In genomic region chr9:124263800-124264426, GRCh38 we compare ENCODE assay signal across 13 cellular contexts. TPM values are rescaled to one million over a fixed set of nuclear protein-coding genes. Genes with fewer than 3 reads are reported as not detected.
DNase-seq lines count a peak whose midpoint lies in the region; ATAC-seq, FAIRE-seq and TF ChIP-seq lines count a peak whose summit lies in the region.
"Had no signal": no experiment of that assay in that cellular context is flagged by ENCODE, and none has a peak within 500 bp of the region (broad histone marks: within the 10 kb centered on the region; RNA-seq: fewer than 3 reads in every experiment).

No MANE protein-coding gene starts in this region.

- H3K27ac ChIP-seq in A549 (peak overlapping the region in 1 of 2 experiments; percentile 100; a peak in 3 of 6 replicates), GM23248 (0 out of 2 replicates have a peak overlapping the region, but pooled peaks have one; percentile 25)
- H3K27ac ChIP-seq: adrenal gland had no signal

- peaks cover 65% of the 10 kb centered on the region for H3K4me1 Mint-ChIP-seq in nephron

- H4K20me1 ChIP-seq in GM23248 (ENCODE audit: insufficient read depth): no peaks in the 10 kb centered on the region

- no peaks in the 10 kb centered on the region for H3K9me2 ChIP-seq in GM23248 (ENCODE audit: insufficient read depth)

- POLR2A ChIA-PET in A549 (lab: Yijun Ruan, JAX): no interaction called here

- H3K79me2 ChIP-seq in GM23248 (ENCODE audit: insufficient read depth): peaks cover 94% of the 10 kb centered on the region

- H3K4me3 ChIP-seq in A549: no peak overlapping the region
- H3K4me3 ChIP-seq in GM23248: no peak overlapping the region
- H3K4me3 ChIP-seq: adrenal gland had no signal

- peaks cover 76% of the 10 kb centered on the region for H3K4me1 ChIP-seq in A549
- peaks cover 81% of the 10 kb centered on the region for H3K4me1 ChIP-seq in GM23248 (ENCODE audit: insufficient read depth)

- no peak for TF ChIP-seq EP300 in A549 (IDR thresholded peaks at IDR 0.05)

- H3K4me3 Mint-ChIP-seq in nephron: no peak overlapping the region
- H3K4me3 Mint-ChIP-seq: activated CD8-positive, alpha-beta T cell treated with anti-CD3 and anti-CD28 coated beads for 36 hours had no signal

- H3K9me3 Mint-ChIP-seq in nephron: no peaks in the 10 kb centered on the region
- H3K9me3 Mint-ChIP-seq: activated CD8-positive, alpha-beta T cell treated with anti-CD3 and anti-CD28 coated beads for 36 hours had no signal

- H2AFZ ChIP-seq in GM23248: no peak overlapping the region

- H3F3A ChIP-seq in GM23248 (ENCODE audit: insufficient read depth): peaks cover 68% of the 10 kb centered on the region

- 0 out of 2 replicates have a peak overlapping the region, but pooled peaks have one; percentile 19 for H3K9ac ChIP-seq in GM23248

- no peaks in the 10 kb centered on the region for H3K27me3 Mint-ChIP-seq in nephron (ENCODE audit: low read depth)

- ATAC-seq in A549 (no peak), GM18870 (IDR thresholded peaks at IDR 0.05; ENCODE audit: unreplicated experiment) (no peak), HG02763 (IDR thresholded peaks at IDR 0.05; ENCODE audit: unreplicated experiment) (no peak)
- ATAC-seq: activated CD8-positive, alpha-beta T cell treated with anti-CD3 and anti-CD28 coated beads for 36 hours had no signal

- H3K36me3 ChIP-seq in GM23248 (ENCODE audit: low read depth): no peaks in the 10 kb centered on the region
- H3K36me3 ChIP-seq: adrenal gland had no signal

- peak overlapping the region in 2 of 3 experiments; percentile 22 for H3K27ac Mint-ChIP-seq in nephron
- H3K27ac Mint-ChIP-seq: activated CD8-positive, alpha-beta T cell treated with anti-CD3 and anti-CD28 coated beads for 36 hours had no signal

- no peak for TF ChIP-seq POLR2A in A549 (IDR thresholded peaks at IDR 0.05; ENCODE audit: low read length)

- H3K27me3 ChIP-seq in GM23248 (replicated peaks; ENCODE audit: insufficient read depth): no peaks in the 10 kb centered on the region
- H3K27me3 ChIP-seq: adrenal gland had no signal

- TF ChIP-seq CTCF in A549 (IDR thresholded peaks at IDR 0.05) (no peak), nephron (IDR thresholded peaks at IDR 0.05; ENCODE audit: unreplicated experiment in 3 of 3) (no peak)

- H3K36me3 Mint-ChIP-seq in nephron (ENCODE audit: low read depth): no peaks in the 10 kb centered on the region

- in situ Hi-C loops in GM23248 (cut with MboI): no loop called here

- WGBS in A549 (ENCODE audit: missing lambda C conversion rate): 77% methylated on average over 18 of the region's 22 CpGs
- 53 to 57% methylated on average over 22 of the region's 22 CpGs for WGBS in GM23248 (ENCODE audit: low coverage in 1 of 2, low lambda C conversion rate in 2 of 2, missing lambda C conversion rate in 2 of 2), 2 experiments

- CTCF ChIA-PET in A549 (lab: Yijun Ruan, JAX): interaction anchor here (2.0 kb wide), 1 partner anchor 55 kb away, joined by 4 read pairs; no protein-coding TSS in a partner anchor

- H3K4me2 ChIP-seq in A549 (peak overlapping the region; percentile 6; the same call in 1 of the 3 replicates), GM23248 (ENCODE audit: unreplicated experiment) (peak overlapping the region; percentile 12)

- H3K9me3 ChIP-seq in A549 (no peaks in the 10 kb centered on the region), GM23248 (ENCODE audit: low read depth) (no peaks in the 10 kb centered on the region)
- H3K9me3 ChIP-seq: adrenal gland had no signal

- no peak for FAIRE-seq in A549 (lab: Jason Lieb, UNC)

- no peak for TF ChIP-seq RAD21 in A549 (conservative IDR thresholded peaks at IDR 0.05 in 1 of 2, IDR thresholded peaks at IDR 0.05 in 1 of 2)

- DNase-seq in A549 (ENCODE audit: low read depth in 1 of 2, low spot score in 1 of 2): no peak
- DNase-seq in GM23248: no peak
- DNase-seq in dermis blood vessel endothelial cell: peak; percentile 29
- no peak for DNase-seq in SKM-1 (lab: John Stamatoyannopoulos, UW; ENCODE audit: unreplicated experiment)
- no peak for DNase-seq in cerebellar cortex (ENCODE audit: low spot score)
- DNase-seq: activated CD8-positive, alpha-beta T cell treated with anti-CD3 and anti-CD28 coated beads for 36 hours; adrenal gland; AML-193; NCI-H446 treated with DMSO at 0.1 percent for 48 hours; stimulated activated CD4-positive, alpha-beta T cell treated with anti-CD3 and anti-CD28 coated beads, Interleukin-4, amount 100 ng/mL, for 1 hour had no signal

TF ChIP-seq in A549, 52 proteins besides CTCF, POLR2A, EP300 and RAD21:
- TF ChIP-seq ZC3H11A (IDR thresholded peaks at IDR 0.05): no peak
- TF ChIP-seq HEYL (CRISPR knock-in tag; IDR thresholded peaks at IDR 0.05): no peak
- TF ChIP-seq SREBF2 (IDR thresholded peaks at IDR 0.05): no peak
- no peak for TF ChIP-seq PHF8 (IDR thresholded peaks at IDR 0.05; ENCODE audit: borderline replicate concordance, low read depth)
- TF ChIP-seq, protein P1, sequence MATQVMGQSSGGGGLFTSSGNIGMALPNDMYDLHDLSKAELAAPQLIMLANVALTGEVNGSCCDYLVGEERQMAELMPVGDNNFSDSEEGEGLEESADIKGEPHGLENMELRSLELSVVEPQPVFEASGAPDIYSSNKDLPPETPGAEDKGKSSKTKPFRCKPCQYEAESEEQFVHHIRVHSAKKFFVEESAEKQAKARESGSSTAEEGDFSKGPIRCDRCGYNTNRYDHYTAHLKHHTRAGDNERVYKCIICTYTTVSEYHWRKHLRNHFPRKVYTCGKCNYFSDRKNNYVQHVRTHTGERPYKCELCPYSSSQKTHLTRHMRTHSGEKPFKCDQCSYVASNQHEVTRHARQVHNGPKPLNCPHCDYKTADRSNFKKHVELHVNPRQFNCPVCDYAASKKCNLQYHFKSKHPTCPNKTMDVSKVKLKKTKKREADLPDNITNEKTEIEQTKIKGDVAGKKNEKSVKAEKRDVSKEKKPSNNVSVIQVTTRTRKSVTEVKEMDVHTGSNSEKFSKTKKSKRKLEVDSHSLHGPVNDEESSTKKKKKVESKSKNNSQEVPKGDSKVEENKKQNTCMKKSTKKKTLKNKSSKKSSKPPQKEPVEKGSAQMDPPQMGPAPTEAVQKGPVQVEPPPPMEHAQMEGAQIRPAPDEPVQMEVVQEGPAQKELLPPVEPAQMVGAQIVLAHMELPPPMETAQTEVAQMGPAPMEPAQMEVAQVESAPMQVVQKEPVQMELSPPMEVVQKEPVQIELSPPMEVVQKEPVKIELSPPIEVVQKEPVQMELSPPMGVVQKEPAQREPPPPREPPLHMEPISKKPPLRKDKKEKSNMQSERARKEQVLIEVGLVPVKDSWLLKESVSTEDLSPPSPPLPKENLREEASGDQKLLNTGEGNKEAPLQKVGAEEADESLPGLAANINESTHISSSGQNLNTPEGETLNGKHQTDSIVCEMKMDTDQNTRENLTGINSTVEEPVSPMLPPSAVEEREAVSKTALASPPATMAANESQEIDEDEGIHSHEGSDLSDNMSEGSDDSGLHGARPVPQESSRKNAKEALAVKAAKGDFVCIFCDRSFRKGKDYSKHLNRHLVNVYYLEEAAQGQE (IDR thresholded peaks at IDR 0.05): no peak
- no peak for TF ChIP-seq POLR2AphosphoS2 (conservative IDR thresholded peaks at IDR 0.05; ENCODE audit: low read length)
- no peak for TF ChIP-seq ZFP36 (IDR thresholded peaks at IDR 0.05; ENCODE audit: borderline replicate concordance, partially characterized antibody)
- no peak for TF ChIP-seq CBX2 (IDR thresholded peaks at IDR 0.05; ENCODE audit: borderline replicate concordance, low read depth)
- TF ChIP-seq EHF (CRISPR knock-in tag; IDR thresholded peaks at IDR 0.05): no peak
- TF ChIP-seq MAZ (IDR thresholded peaks at IDR 0.05; ENCODE audit: borderline replicate concordance, low read depth, low read length): no peak
- no peak for TF ChIP-seq ZSCAN20 (CRISPR knock-in tag; IDR thresholded peaks at IDR 0.05)
- no peak for TF ChIP-seq EHMT2 (IDR thresholded peaks at IDR 0.05; ENCODE audit: low read depth)

RNA-seq across cellular contexts. Expression of gene NEK6, which starts 6.2 kb away (rescaled TPM):
- polyA plus RNA-seq in A549 (2011; rRNA removed) (33.7 and 38.7 TPM in 2 replicates), A549 (2017; fragmentation: RNase III; extraction: RNeasy Plus Mini Kit Qiagen cat#74134 plus additional on column Dnase treatment) (26.1 to 38.6 TPM (median 29.8 TPM) in 3 replicates), GM23248 (2016; fragmentation: Nextera tagmentation; extraction: Ambion mirVana) (69.6 and 69.7 TPM in 2 replicates)
- polyA plus RNA-seq in A549 (2012; cell fraction: cytosol; rRNA removed): 52.0 and 59.5 TPM in 2 replicates
- polyA plus RNA-seq in A549 (2012; cell fraction: nucleus; rRNA removed): 64.3 and 69.2 TPM in 2 replicates
- polyA minus RNA-seq in A549 (2011; rRNA and poly(A)+ RNA removed): 49.7 and 58.1 TPM in 2 replicates
- total RNA-seq in GM23248 (2014; rRNA removed; shearing (Covaris generic)): 33.0 and 43.7 TPM in 2 replicates
- 18.7 and 25.6 TPM in 2 replicates for total RNA-seq in dermis blood vessel endothelial cell
